ENCODE assay signal across 22 cellular contexts in genomic region chr13:98826156-98826555, GRCh38.
DNase-seq lines count a peak whose midpoint lies in the region; ATAC-seq and TF ChIP-seq lines count a peak whose summit lies in the region.
"Had no signal": no experiment of that assay in that cellular context is flagged by ENCODE, and none has a peak within 500 bp of the region (broad histone marks: within the 10 kb centered on the region; RNA-seq: fewer than 3 reads in every experiment).

No MANE protein-coding gene starts in this region.

- H3K4me3 ChIP-seq in neuron (ENCODE audit: low read length) = peak overlapping the region; percentile 26
- H3K4me3 ChIP-seq: thyroid gland had no signal

- H3K27ac ChIP-seq in KOPT-K1 (ENCODE audit: low read depth, low read length, poor library complexity, severe bottlenecking) = peak overlapping the region; percentile 69
- H3K27ac ChIP-seq: brain microvascular endothelial cell, KMS-11, thyroid gland had no signal

- peaks cover 32% of the 10 kb centered on the region for H3K4me1 Mint-ChIP-seq in endothelial cell (ENCODE audit: unreplicated experiment)

- in situ Hi-C loops in G401 (cut with HindIII; ENCODE audit: low sequenced_read_pairs) = no loop called here

- H3K36me3 ChIP-seq in KOPT-K1 (ENCODE audit: insufficient read depth, low read length) (peaks cover 15% of the 10 kb centered on the region; the same call in 1 of the 2 replicates), neuron (ENCODE audit: insufficient read depth, low read length) (no peaks in the 10 kb centered on the region)

- H3K27ac Mint-ChIP-seq in endothelial cell (ENCODE audit: unreplicated experiment) = peak overlapping the region; percentile 8
- H3K27ac Mint-ChIP-seq: activated CD4-positive, alpha-beta T cell treated with anti-CD3 and anti-CD28 coated beads, Interleukin-2, amount 10 ng/mL, durations not matched to agents 24 days and 14 days; HFFc6; mesothelial cell of epicardium; natural killer cell treated with Interleukin-12 subunit alpha and Interleukin-12 subunit beta and Interleukin-15 and Interleukin-18, amount 100 ng/mL, for 72 hours had no signal

- DNase-seq in G401 (ENCODE audit: low spot score) (peak; percentile 4), endothelial cell (ENCODE audit: low spot score) (no peak), cerebellum (ENCODE audit: low spot score) (no peak), sciatic nerve (ENCODE audit: low spot score) (no peak)
- DNase-seq in stimulated activated naive CD8-positive, alpha-beta T cell treated with anti-CD3 and anti-CD28 coated beads, Interleukin-15, Interleukin-2, amounts not matched to agents 100 U/mL and 50 U/mL, for 24 hours = no peak
- DNase-seq: activated CD4-positive, alpha-beta T cell treated with anti-CD3 and anti-CD28 coated beads, Interleukin-2, amount 10 ng/mL, durations not matched to agents 24 days and 14 days; brain microvascular endothelial cell; CD4-positive, alpha-beta memory T cell; HFFc6; left colon; NCI-H1694 treated with DMSO at 0.1 percent for 48 hours; NCI-H446; SIG-M5; stimulated activated CD4-positive, alpha-beta T cell treated with anti-CD3 and anti-CD28 coated beads, Interleukin-1b, Interleukin-23, amount 100 ng/mL, for 48 hours; thyroid gland had no signal

- H3K4me3 Mint-ChIP-seq in endothelial cell (ENCODE audit: unreplicated experiment) = peak overlapping the region; percentile 26
- H3K4me3 Mint-ChIP-seq: activated CD4-positive, alpha-beta T cell treated with anti-CD3 and anti-CD28 coated beads, Interleukin-2, amount 10 ng/mL, durations not matched to agents 24 days and 14 days; CD4-positive, alpha-beta memory T cell; HFFc6; mesothelial cell of epicardium; natural killer cell treated with Interleukin-12 subunit alpha and Interleukin-12 subunit beta and Interleukin-15 and Interleukin-18, amount 100 ng/mL, for 72 hours had no signal

- intact Hi-C loops in sciatic nerve (cut with DNase I) = no loop called here

- peaks cover 8% of the 10 kb centered on the region for H3K27me3 Mint-ChIP-seq in endothelial cell (ENCODE audit: unreplicated experiment)
- H3K27me3 Mint-ChIP-seq: activated CD4-positive, alpha-beta T cell treated with anti-CD3 and anti-CD28 coated beads, Interleukin-2, amount 10 ng/mL, durations not matched to agents 24 days and 14 days; CD4-positive, alpha-beta memory T cell; natural killer cell treated with Interleukin-12 subunit alpha and Interleukin-12 subunit beta and Interleukin-15 and Interleukin-18, amount 100 ng/mL, for 72 hours had no signal

- H3K9me3 ChIP-seq in KOPT-K1 (ENCODE audit: insufficient read depth, low read length, poor library complexity, severe bottlenecking) = no peaks in the 10 kb centered on the region
- H3K9me3 ChIP-seq in neuron (ENCODE audit: low read length) = no peaks in the 10 kb centered on the region
- H3K9me3 ChIP-seq: thyroid gland had no signal

- H3K4me1 ChIP-seq in neuron (ENCODE audit: insufficient read depth, low read length) = peaks cover 12% of the 10 kb centered on the region

- no peaks in the 10 kb centered on the region for H3K27me3 ChIP-seq in neuron (ENCODE audit: insufficient read depth, low read length)
- H3K27me3 ChIP-seq: brain microvascular endothelial cell, thyroid gland had no signal

- H3K9me3 Mint-ChIP-seq in endothelial cell (ENCODE audit: unreplicated experiment) = no peaks in the 10 kb centered on the region
- H3K9me3 Mint-ChIP-seq: HFFc6; mesothelial cell of epicardium; natural killer cell treated with Interleukin-12 subunit alpha and Interleukin-12 subunit beta and Interleukin-15 and Interleukin-18, amount 100 ng/mL, for 72 hours had no signal

- no peak for ATAC-seq in stimulated activated naive CD8-positive, alpha-beta T cell treated with anti-CD3 and anti-CD28 coated beads, Interleukin-15, Interleukin-2, amounts not matched to agents 100 U/mL and 50 U/mL, for 24 hours
- ATAC-seq in HG02938 (IDR thresholded peaks at IDR 0.05; ENCODE audit: unreplicated experiment) = no peak
- ATAC-seq in sciatic nerve = no peak
- ATAC-seq: left colon; natural killer cell treated with Interleukin-12 subunit alpha and Interleukin-12 subunit beta and Interleukin-15 and Interleukin-18, amount 100 ng/mL, for 72 hours; Panc1 had no signal

- peaks cover 80% of the 10 kb centered on the region for H3K36me3 Mint-ChIP-seq in endothelial cell (ENCODE audit: low read depth, unreplicated experiment)
- H3K36me3 Mint-ChIP-seq: natural killer cell treated with Interleukin-12 subunit alpha and Interleukin-12 subunit beta and Interleukin-15 and Interleukin-18, amount 100 ng/mL, for 72 hours had no signal

- TF ChIP-seq CTCF in endothelial cell (IDR thresholded peaks at IDR 0.05; ENCODE audit: unreplicated experiment) = no peak

- H2AFZ ChIP-seq in neuron (ENCODE audit: low read depth, low read length) = peak overlapping the region; percentile 73
